In the genomic region with DNA sequence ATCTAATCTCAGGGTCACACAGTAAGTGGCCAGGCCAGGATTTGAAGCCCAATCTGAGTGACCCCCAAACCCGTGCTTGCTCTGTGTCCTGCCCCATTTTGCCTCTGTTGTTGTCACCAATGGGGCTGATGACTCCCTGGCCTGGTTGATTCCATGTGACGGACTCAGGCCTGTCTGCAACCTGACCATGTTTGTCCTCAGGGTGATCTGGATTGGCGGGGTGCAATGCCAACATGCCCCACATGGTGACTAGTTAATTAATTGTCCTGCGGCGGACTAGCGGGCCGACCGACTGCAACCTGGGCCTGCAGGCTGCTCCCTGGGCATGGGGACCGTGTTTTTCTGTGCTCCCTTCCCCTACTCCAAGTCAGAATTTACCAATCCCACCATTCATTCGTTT, we compare ENCODE assay signal across 18 cellular contexts.
DNase-seq lines count a peak whose midpoint lies in the region; ATAC-seq and TF ChIP-seq lines count a peak whose summit lies in the region.
"Had no signal": no experiment of that assay in that cellular context is flagged by ENCODE, and none has a peak within 500 bp of the region (broad histone marks: within the 10 kb centered on the region; RNA-seq: fewer than 3 reads in every experiment).

No MANE protein-coding gene starts in this region.

- no peaks in the 10 kb centered on the region for H3K4me1 Mint-ChIP-seq in CD14-positive monocyte
- H3K4me1 Mint-ChIP-seq: CD4-positive, alpha-beta memory T cell had no signal

- WGBS in sigmoid colon, 2 donors, result 80 to 89% methylated on average over 10 of the region's 10 CpGs

- H3K27ac ChIP-seq in RWPE2 (ENCODE audit: poor library complexity, severe bottlenecking), result no peak overlapping the region
- no peak overlapping the region for H3K27ac ChIP-seq in sigmoid colon
- H3K27ac ChIP-seq: C4-2B had no signal

- TF ChIP-seq CTCF in CD14-positive monocyte (IDR thresholded peaks at IDR 0.05) (no peak), RWPE2 (IDR thresholded peaks at IDR 0.05; ENCODE audit: poor library complexity, severe bottlenecking) (no peak), sigmoid colon (IDR thresholded peaks at IDR 0.05) (no peak)

- no peak for TF ChIP-seq EP300 in sigmoid colon (IDR thresholded peaks at IDR 0.05)

- DNase-seq in CD14-positive monocyte (ENCODE audit: low spot score) (peak; percentile 22), RWPE2 (ENCODE audit: low spot score) (peak; percentile 16), mesenteric fat pad (ENCODE audit: low spot score) (peak; percentile 65), sigmoid colon (peak; percentile 46), NCI-H345 treated with DMSO at 0.1 percent for 48 hours (lab: John Stamatoyannopoulos, UW; ENCODE audit: unreplicated experiment) (no peak), NCI-H510A treated with DMSO at 0.1 percent for 48 hours (lab: John Stamatoyannopoulos, UW) (no peak), AML-193 (lab: John Stamatoyannopoulos, UW) (no peak)
- DNase-seq: ACHN; CD4-positive, alpha-beta memory T cell; DMS79 treated with DMSO at 0.1 percent for 48 hours; GF-D8; GOT3; H7; HFFc6; IMR-90 had no signal

- H3K27me3 ChIP-seq in RWPE2 (ENCODE audit: insufficient read depth, poor library complexity, severe bottlenecking) (no peaks in the 10 kb centered on the region), sigmoid colon (no peaks in the 10 kb centered on the region)

- no peaks in the 10 kb centered on the region for H3K9me3 ChIP-seq in RWPE2 (ENCODE audit: severe bottlenecking)
- no peaks in the 10 kb centered on the region for H3K9me3 ChIP-seq in sigmoid colon

- H3K4me3 ChIP-seq in RWPE2 (ENCODE audit: severe bottlenecking), result no peak overlapping the region
- H3K4me3 ChIP-seq in sigmoid colon, result no peak overlapping the region

- TF ChIP-seq POLR2A in sigmoid colon (IDR thresholded peaks at IDR 0.05), result no peak

- H3K36me3 Mint-ChIP-seq in CD14-positive monocyte, result no peaks in the 10 kb centered on the region
- H3K36me3 Mint-ChIP-seq: CD4-positive, alpha-beta memory T cell had no signal

- H3K27me3 Mint-ChIP-seq in CD14-positive monocyte (ENCODE audit: low read depth in 3 of 3), result peaks cover 1 to 4% (median 2%) of the 10 kb centered on the region in 3 donors

- no peaks in the 10 kb centered on the region for H3K9me3 Mint-ChIP-seq in CD14-positive monocyte
- H3K9me3 Mint-ChIP-seq: CD4-positive, alpha-beta memory T cell; HFFc6 had no signal

- no peak for ATAC-seq in RWPE2 (ENCODE audit: low read depth)
- no peak for ATAC-seq in HG03280 (IDR thresholded peaks at IDR 0.05; ENCODE audit: unreplicated experiment)
- ATAC-seq: HCT116 had no signal

- no peaks in the 10 kb centered on the region for H3K36me3 ChIP-seq in RWPE2 (ENCODE audit: low read depth)
- H3K36me3 ChIP-seq in sigmoid colon, result no peaks in the 10 kb centered on the region

- H3K27ac Mint-ChIP-seq in CD14-positive monocyte, result no peak overlapping the region
- H3K27ac Mint-ChIP-seq: CD4-positive, alpha-beta memory T cell; HFFc6 had no signal

- no peaks in the 10 kb centered on the region for H3K4me1 ChIP-seq in RWPE2 (ENCODE audit: insufficient read depth, poor library complexity, severe bottlenecking)
- no peaks in the 10 kb centered on the region for H3K4me1 ChIP-seq in sigmoid colon

- intact Hi-C loops in CD14-positive monocyte (cut with micrococcal nuclease), result no loop called here
- intact Hi-C loops in sigmoid colon (cut with DNase I), result no loop called here

- no peak overlapping the region for H3K4me3 Mint-ChIP-seq in CD14-positive monocyte
- H3K4me3 Mint-ChIP-seq: CD4-positive, alpha-beta memory T cell; HFFc6 had no signal

Comparison
In these comparisons a context has a peak if more than half of its experiments do, and no peak if none do; other contexts are left out.
1. DNase-seq: peak in CD14-positive monocyte (single experiment), RWPE2 (single experiment), mesenteric fat pad (single experiment) and sigmoid colon (single experiment); none in NCI-H345 treated with DMSO at 0.1 percent for 48 hours (single experiment), NCI-H510A treated with DMSO at 0.1 percent for 48 hours (single experiment) and AML-193 (0 of 2).